Comparison of ENCODE assay signal across 8 cellular contexts in genomic region chr20:51372176-51372803, GRCh38.
DNase-seq lines count a peak whose midpoint lies in the region; ATAC-seq and TF ChIP-seq lines count a peak whose summit lies in the region.

No MANE protein-coding gene starts in this region.

- in situ Hi-C loops in GM13977 (cut with MboI; ENCODE audit: low pct_unique_long_range_greater_than_20kb, low sequenced_read_pairs, unreplicated experiment): loop anchor here (10.0 kb wide), 1 partner anchor 243 kb away; no protein-coding TSS in a partner anchor

- POLR2A ChIA-PET in A673 (lab: Charles Lee; ENCODE audit: low non-redundant PET): no interaction called here

- BruUV-seq in A673 (replicated peaks; lab: Mats Ljungman, UMichigan): no TSS peak

- H3K4me1 ChIP-seq in A673 (ENCODE audit: insufficient read depth, low read length, poor library complexity, severe bottlenecking): no peaks in the 10 kb centered on the region

- H3K4me3 ChIP-seq in A673 (ENCODE audit: low read depth, low read length, poor library complexity, severe bottlenecking): no peak overlapping the region

- no peaks in the 10 kb centered on the region for H3K27me3 ChIP-seq in A673 (replicated peaks; ENCODE audit: insufficient read depth, low read depth, low read length, poor library complexity)

- DNase-seq in A673 (ENCODE audit: low spot score) (peak; percentile 74), GM13977 (ENCODE audit: low spot score) (peak; percentile 84), NCI-H1694 treated with DMSO at 0.1 percent for 48 hours (lab: John Stamatoyannopoulos, UW) (peak; percentile 13), left colon (peak; percentile 36 to 69)
- DNase-seq in central memory CD4-positive, alpha-beta T cell: peak; percentile 43
- DNase-seq in stimulated activated CD4-positive, alpha-beta T cell treated with anti-CD3 and anti-CD28 coated beads, Interleukin-4, amount 100 ng/mL, for 1 hour: peak; percentile 58

- H3K27ac ChIP-seq in A673 (ENCODE audit: low read depth, low read length, poor library complexity, severe bottlenecking): no peak overlapping the region

- intact Hi-C loops in A673 (cut with micrococcal nuclease; ENCODE audit: unreplicated experiment): loop anchor here (2.0 to 5.0 kb wide), 3 partner anchors 223 to 710 kb away; no protein-coding TSS in a partner anchor
- intact Hi-C loops in left colon (cut with DNase I, micrococcal nuclease): loop anchor here in 1 of 2 donors (10.0 kb wide), 1 partner anchor 223 kb away; no protein-coding TSS in a partner anchor

- peak; percentile 83 for TF ChIP-seq CTCF in A673 (conservative IDR thresholded peaks at IDR 0.05; ENCODE audit: low read depth, low read length)
- TF ChIP-seq CTCF in GM13977 (IDR thresholded peaks at IDR 0.05; ENCODE audit: extremely low read depth, insufficient read depth, missing control alignments): peak; percentile 81

- no peaks in the 10 kb centered on the region for H3K9me3 ChIP-seq in A673 (ENCODE audit: low read depth, low read length, poor library complexity, severe bottlenecking)

- no peaks in the 10 kb centered on the region for H3K36me3 ChIP-seq in A673 (ENCODE audit: insufficient read depth, low read length, poor library complexity, severe bottlenecking)

- CTCF ChIA-PET in A673 (lab: Charles Lee): interaction anchor here (0.6 to 1.5 kb wide), 3 partner anchors 176 to 385 kb away, joined by 3 to 4 read pairs (median 4); no protein-coding TSS in a partner anchor

- ATAC-seq in activated CD4-positive, CD25-positive, alpha-beta regulatory T cell treated with anti-CD3 and anti-CD28 coated beads, Interleukin-2, amount 50 U/mL, for 24 hours: peak; percentile 63 to 81
- ATAC-seq in left colon (peak; percentile 97), GM18519 (IDR thresholded peaks at IDR 0.05; ENCODE audit: low FRiP score, unreplicated experiment) (no peak)

Comparison
In these comparisons a context has a peak if more than half of its experiments do, and no peak if none do; other contexts are left out.
1. DNase-seq: peak in every context shown above with its lines; median percentile 84 in GM13977; 74 in A673; 58 in stimulated activated CD4-positive, alpha-beta T cell treated with anti-CD3 and anti-CD28 coated beads, Interleukin-4, amount 100 ng/mL, for 1 hour; 52 in left colon; 43 in central memory CD4-positive, alpha-beta T cell; 13 in NCI-H1694 treated with DMSO at 0.1 percent for 48 hours.